ENCODE assay signal across 2 cellular contexts in the genomic region with DNA sequence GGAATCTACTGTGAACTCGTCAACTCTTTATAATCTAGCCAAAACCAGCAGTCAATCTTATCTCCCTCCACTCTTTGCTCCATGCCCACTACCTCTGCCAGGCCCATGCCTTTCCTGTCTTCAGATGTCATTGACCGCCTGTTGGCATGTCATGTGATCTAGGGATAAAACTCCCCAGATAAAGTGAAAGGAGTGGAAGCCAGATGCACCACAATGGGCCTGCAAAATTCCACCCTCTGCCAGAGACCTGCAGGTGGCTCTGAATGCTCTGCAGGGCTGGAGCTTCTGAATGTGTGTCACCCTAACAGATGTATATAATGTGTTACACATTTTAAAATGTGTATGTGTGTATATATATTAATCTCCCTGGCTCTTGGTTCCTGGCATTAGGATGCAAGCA.
A peak's percentile ranks its signal among the peaks of the same experiment; 100 is the strongest.
TF ChIP-seq lines count a peak whose summit lies in the region.

No MANE protein-coding gene starts in this region.

TF ChIP-seq in GM23338, 12 proteins besides CTCF, POLR2A, EP300 and RAD21 (continues in another document):
- no peak for TF ChIP-seq POLR2AphosphoS5 (IDR thresholded peaks at IDR 0.05; ENCODE audit: low read depth)
- TF ChIP-seq ZNF114 (CRISPR knock-in tag; IDR thresholded peaks at IDR 0.05) = no peak
- no peak for TF ChIP-seq EZH2phosphoT487 (IDR thresholded peaks at IDR 0.05; ENCODE audit: unreplicated experiment)
- no peak for TF ChIP-seq STAT1 (IDR thresholded peaks at IDR 0.05; ENCODE audit: unreplicated experiment)
- no peak for TF ChIP-seq CREB1 (CRISPR knock-in tag; IDR thresholded peaks at IDR 0.05; ENCODE audit: low read depth)
- no peak for TF ChIP-seq JUNB (IDR thresholded peaks at IDR 0.05; ENCODE audit: unreplicated experiment)
- TF ChIP-seq, protein P1, sequence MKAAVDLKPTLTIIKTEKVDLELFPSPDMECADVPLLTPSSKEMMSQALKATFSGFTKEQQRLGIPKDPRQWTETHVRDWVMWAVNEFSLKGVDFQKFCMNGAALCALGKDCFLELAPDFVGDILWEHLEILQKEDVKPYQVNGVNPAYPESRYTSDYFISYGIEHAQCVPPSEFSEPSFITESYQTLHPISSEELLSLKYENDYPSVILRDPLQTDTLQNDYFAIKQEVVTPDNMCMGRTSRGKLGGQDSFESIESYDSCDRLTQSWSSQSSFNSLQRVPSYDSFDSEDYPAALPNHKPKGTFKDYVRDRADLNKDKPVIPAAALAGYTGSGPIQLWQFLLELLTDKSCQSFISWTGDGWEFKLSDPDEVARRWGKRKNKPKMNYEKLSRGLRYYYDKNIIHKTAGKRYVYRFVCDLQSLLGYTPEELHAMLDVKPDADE (IDR thresholded peaks at IDR 0.05) = no peak
- TF ChIP-seq ZNF331 (CRISPR knock-in tag; IDR thresholded peaks at IDR 0.05; ENCODE audit: low read depth) = no peak
- TF ChIP-seq, protein P2, sequence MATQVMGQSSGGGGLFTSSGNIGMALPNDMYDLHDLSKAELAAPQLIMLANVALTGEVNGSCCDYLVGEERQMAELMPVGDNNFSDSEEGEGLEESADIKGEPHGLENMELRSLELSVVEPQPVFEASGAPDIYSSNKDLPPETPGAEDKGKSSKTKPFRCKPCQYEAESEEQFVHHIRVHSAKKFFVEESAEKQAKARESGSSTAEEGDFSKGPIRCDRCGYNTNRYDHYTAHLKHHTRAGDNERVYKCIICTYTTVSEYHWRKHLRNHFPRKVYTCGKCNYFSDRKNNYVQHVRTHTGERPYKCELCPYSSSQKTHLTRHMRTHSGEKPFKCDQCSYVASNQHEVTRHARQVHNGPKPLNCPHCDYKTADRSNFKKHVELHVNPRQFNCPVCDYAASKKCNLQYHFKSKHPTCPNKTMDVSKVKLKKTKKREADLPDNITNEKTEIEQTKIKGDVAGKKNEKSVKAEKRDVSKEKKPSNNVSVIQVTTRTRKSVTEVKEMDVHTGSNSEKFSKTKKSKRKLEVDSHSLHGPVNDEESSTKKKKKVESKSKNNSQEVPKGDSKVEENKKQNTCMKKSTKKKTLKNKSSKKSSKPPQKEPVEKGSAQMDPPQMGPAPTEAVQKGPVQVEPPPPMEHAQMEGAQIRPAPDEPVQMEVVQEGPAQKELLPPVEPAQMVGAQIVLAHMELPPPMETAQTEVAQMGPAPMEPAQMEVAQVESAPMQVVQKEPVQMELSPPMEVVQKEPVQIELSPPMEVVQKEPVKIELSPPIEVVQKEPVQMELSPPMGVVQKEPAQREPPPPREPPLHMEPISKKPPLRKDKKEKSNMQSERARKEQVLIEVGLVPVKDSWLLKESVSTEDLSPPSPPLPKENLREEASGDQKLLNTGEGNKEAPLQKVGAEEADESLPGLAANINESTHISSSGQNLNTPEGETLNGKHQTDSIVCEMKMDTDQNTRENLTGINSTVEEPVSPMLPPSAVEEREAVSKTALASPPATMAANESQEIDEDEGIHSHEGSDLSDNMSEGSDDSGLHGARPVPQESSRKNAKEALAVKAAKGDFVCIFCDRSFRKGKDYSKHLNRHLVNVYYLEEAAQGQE (IDR thresholded peaks at IDR 0.05; ENCODE audit: unreplicated experiment) = no peak
- no peak for TF ChIP-seq EZH2 (IDR thresholded peaks at IDR 0.05; ENCODE audit: low read depth, unreplicated experiment)

TF ChIP-seq in K562, 482 proteins besides CTCF, POLR2A, EP300 and RAD21:
- no peak for TF ChIP-seq HNRNPUL1 (IDR thresholded peaks at IDR 0.05; ENCODE audit: low read length)
- TF ChIP-seq, protein P3, sequence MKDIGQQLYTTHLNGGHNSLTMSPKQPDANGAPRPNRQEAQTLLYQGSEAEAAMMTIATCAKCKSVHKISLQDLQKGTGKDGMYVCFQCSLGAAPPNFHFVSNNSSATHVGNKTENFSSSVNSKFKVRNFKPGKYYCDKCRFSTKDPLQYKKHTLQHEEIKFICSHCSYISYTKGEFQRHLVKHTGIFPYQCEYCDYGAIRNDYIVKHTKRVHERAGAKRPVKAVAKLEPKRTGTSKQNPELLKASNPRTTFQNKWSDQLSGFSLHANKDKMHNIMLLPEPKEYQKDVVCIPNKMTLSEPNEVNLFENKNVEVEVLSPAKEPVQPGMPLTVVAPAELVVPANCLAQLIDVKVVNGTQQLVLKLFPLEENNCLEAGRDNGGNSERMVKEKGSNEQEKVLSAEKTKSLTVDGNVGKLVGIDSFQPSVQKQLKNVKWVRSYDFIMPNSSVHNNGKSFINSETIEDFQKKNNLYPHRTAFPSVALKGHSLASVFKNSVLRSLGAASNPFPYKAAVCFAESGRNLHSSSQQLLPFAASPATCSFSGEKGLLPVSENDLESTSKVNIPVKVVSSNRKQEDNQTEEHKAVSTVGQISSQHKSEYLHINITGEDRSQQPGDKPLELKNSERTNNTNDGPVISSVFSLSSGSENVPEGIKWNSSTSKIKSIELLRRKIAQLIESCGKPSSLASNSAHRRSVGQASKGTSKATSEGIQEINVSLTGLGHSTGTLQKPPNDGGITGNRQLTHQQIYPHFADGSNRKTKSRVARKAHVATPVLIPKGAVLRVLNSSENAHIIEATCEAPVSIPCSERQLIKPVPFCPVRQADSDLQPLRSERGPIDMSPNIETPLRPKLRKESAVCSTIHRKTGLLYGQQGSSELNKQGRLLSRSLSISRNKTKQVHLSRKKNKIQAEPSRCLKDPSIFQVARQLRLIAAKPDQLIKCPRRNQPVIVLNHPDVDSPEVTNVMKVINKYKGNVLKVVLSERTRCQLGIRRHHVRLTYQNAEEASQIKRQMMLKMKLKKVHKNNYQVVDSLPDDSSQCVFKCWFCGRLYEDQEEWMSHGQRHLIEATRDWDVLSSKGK (CRISPR knock-in tag; IDR thresholded peaks at IDR 0.05) = no peak
- TF ChIP-seq, protein P4, sequence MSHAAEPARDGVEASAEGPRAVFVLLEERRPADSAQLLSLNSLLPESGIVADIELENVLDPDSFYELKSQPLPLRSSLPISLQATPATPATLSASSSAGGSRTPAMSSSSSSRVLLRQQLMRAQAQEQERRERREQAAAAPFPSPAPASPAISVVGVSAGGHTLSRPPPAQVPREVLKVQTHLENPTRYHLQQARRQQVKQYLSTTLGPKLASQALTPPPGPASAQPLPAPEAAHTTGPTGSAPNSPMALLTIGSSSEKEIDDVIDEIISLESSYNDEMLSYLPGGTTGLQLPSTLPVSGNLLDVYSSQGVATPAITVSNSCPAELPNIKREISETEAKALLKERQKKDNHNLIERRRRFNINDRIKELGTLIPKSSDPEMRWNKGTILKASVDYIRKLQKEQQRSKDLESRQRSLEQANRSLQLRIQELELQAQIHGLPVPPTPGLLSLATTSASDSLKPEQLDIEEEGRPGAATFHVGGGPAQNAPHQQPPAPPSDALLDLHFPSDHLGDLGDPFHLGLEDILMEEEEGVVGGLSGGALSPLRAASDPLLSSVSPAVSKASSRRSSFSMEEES (CRISPR knock-in tag; IDR thresholded peaks at IDR 0.05) = peak; percentile 73
- TF ChIP-seq, protein P5, sequence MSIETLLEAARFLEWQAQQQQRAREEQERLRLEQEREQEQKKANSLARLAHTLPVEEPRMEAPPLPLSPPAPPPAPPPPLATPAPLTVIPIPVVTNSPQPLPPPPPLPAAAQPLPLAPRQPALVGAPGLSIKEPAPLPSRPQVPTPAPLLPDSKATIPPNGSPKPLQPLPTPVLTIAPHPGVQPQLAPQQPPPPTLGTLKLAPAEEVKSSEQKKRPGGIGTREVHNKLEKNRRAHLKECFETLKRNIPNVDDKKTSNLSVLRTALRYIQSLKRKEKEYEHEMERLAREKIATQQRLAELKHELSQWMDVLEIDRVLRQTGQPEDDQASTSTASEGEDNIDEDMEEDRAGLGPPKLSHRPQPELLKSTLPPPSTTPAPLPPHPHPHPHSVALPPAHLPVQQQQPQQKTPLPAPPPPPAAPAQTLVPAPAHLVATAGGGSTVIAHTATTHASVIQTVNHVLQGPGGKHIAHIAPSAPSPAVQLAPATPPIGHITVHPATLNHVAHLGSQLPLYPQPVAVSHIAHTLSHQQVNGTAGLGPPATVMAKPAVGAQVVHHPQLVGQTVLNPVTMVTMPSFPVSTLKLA (conservative IDR thresholded peaks at IDR 0.05) = no peak
- TF ChIP-seq TARDBP (IDR thresholded peaks at IDR 0.05) = no peak
- TF ChIP-seq, protein P6, sequence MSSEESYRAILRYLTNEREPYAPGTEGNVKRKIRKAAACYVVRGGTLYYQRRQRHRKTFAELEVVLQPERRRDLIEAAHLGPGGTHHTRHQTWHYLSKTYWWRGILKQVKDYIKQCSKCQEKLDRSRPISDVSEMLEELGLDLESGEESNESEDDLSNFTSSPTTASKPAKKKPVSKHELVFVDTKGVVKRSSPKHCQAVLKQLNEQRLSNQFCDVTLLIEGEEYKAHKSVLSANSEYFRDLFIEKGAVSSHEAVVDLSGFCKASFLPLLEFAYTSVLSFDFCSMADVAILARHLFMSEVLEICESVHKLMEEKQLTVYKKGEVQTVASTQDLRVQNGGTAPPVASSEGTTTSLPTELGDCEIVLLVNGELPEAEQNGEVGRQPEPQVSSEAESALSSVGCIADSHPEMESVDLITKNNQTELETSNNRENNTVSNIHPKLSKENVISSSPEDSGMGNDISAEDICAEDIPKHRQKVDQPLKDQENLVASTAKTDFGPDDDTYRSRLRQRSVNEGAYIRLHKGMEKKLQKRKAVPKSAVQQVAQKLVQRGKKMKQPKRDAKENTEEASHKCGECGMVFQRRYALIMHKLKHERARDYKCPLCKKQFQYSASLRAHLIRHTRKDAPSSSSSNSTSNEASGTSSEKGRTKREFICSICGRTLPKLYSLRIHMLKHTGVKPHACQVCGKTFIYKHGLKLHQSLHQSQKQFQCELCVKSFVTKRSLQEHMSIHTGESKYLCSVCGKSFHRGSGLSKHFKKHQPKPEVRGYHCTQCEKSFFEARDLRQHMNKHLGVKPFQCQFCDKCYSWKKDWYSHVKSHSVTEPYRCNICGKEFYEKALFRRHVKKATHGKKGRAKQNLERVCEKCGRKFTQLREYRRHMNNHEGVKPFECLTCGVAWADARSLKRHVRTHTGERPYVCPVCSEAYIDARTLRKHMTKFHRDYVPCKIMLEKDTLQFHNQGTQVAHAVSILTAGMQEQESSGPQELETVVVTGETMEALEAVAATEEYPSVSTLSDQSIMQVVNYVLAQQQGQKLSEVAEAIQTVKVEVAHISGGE (CRISPR knock-in tag; IDR thresholded peaks at IDR 0.05) = no peak
- TF ChIP-seq, protein P7, sequence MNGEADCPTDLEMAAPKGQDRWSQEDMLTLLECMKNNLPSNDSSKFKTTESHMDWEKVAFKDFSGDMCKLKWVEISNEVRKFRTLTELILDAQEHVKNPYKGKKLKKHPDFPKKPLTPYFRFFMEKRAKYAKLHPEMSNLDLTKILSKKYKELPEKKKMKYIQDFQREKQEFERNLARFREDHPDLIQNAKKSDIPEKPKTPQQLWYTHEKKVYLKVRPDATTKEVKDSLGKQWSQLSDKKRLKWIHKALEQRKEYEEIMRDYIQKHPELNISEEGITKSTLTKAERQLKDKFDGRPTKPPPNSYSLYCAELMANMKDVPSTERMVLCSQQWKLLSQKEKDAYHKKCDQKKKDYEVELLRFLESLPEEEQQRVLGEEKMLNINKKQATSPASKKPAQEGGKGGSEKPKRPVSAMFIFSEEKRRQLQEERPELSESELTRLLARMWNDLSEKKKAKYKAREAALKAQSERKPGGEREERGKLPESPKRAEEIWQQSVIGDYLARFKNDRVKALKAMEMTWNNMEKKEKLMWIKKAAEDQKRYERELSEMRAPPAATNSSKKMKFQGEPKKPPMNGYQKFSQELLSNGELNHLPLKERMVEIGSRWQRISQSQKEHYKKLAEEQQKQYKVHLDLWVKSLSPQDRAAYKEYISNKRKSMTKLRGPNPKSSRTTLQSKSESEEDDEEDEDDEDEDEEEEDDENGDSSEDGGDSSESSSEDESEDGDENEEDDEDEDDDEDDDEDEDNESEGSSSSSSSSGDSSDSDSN (IDR thresholded peaks at IDR 0.05; ENCODE audit: borderline replicate concordance in 1 of 2, low read depth in 2 of 2, low read length in 2 of 2) = no peak
